ENCODE assay signal across 10 cellular contexts in the genomic region with DNA sequence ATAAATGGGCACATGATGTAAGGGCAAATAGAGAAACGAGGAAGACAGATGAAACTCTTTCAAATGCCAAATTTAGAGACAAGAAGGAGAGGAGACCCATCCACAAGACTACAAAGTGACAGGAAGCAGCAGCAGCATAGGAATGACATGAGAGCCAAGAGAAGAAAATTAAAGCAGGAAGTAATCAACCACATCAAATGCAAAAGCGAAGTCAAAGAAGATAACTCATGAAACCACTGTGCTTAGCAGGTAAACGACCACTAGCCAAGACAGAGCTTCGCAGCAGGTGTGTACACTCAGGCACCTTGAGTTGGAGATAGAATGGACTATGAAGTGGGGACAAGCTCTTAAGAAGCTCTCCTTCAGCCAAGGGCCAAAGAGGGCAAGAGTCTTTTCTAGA.
DNase-seq lines count a peak whose midpoint lies in the region; ATAC-seq and TF ChIP-seq lines count a peak whose summit lies in the region.
"Had no signal": no experiment of that assay in that cellular context is flagged by ENCODE, and none has a peak within 500 bp of the region (broad histone marks: within the 10 kb centered on the region; RNA-seq: fewer than 3 reads in every experiment).

No MANE protein-coding gene starts in this region.

- 76 to 83% methylated on average over 4 of the region's 4 CpGs for WGBS in gastroesophageal sphincter (ENCODE audit: low coverage in 1 of 2), 2 donors
- WGBS in heart left ventricle, 4 donors, result 70 to 81% (median 76%) methylated on average over 4 of the region's 4 CpGs

- no peaks in the 10 kb centered on the region for H3K9me2 ChIP-seq in SU-DHL-6 (replicated peaks; ENCODE audit: insufficient read depth, low read length)

- no peak for TF ChIP-seq EP300 in gastroesophageal sphincter (IDR thresholded peaks at IDR 0.05)

- peak; percentile 55 for ATAC-seq in GM21529 (IDR thresholded peaks at IDR 0.05; ENCODE audit: unreplicated experiment)
- no peak for ATAC-seq in gastroesophageal sphincter
- no peak for ATAC-seq in heart left ventricle
- ATAC-seq in GM19397 (IDR thresholded peaks at IDR 0.05; ENCODE audit: unreplicated experiment), result no peak

- H3K4me3 ChIP-seq in SU-DHL-6 (ENCODE audit: insufficient read depth, low read length, poor library complexity, severe bottlenecking) (no peak overlapping the region), gastroesophageal sphincter (no peak overlapping the region), heart left ventricle (no peak overlapping the region)
- H3K4me3 ChIP-seq in effector memory CD4-positive, alpha-beta T cell (ENCODE audit: insufficient read depth, low read depth, low read length, poor library complexity, severe bottlenecking), result peak overlapping the region; percentile 17
- H3K4me3 ChIP-seq: skin epidermis had no signal

- H3K4me1 ChIP-seq in effector memory CD4-positive, alpha-beta T cell (ENCODE audit: control insufficient read depth, insufficient read depth, low read length, poor library complexity, severe bottlenecking), result peaks cover 13% of the 10 kb centered on the region
- peaks cover 0 to 24% (median 10%) of the 10 kb centered on the region in 3 donors for H3K4me1 ChIP-seq in gastroesophageal sphincter
- H3K4me1 ChIP-seq in heart left ventricle, result peaks cover 0 to 50% (median 30%) of the 10 kb centered on the region in 12 donors

- H2AFZ ChIP-seq in SU-DHL-6 (ENCODE audit: low read depth, low read length, severe bottlenecking), result no peak overlapping the region

- H4K20me1 ChIP-seq in SU-DHL-6 (ENCODE audit: low read depth, low read length), result no peaks in the 10 kb centered on the region

- no peak overlapping the region for H3K9ac ChIP-seq in SU-DHL-6 (ENCODE audit: low read length)

- peak overlapping the region; percentile 1 for H3K4me2 ChIP-seq in SU-DHL-6 (ENCODE audit: low read depth, low read length, poor library complexity, severe bottlenecking)

- H3K27ac ChIP-seq in SU-DHL-6 (ENCODE audit: low read depth, low read length), result no peak overlapping the region
- H3K27ac ChIP-seq in effector memory CD4-positive, alpha-beta T cell (ENCODE audit: insufficient read depth, low read length, poor library complexity, severe bottlenecking), result peak overlapping the region; percentile 16
- H3K27ac ChIP-seq in gastroesophageal sphincter, result no peak overlapping the region
- H3K27ac ChIP-seq in heart left ventricle, result peak overlapping the region in 1 of 12 donors; percentile 8

- DNase-seq in GM13977 (ENCODE audit: low spot score) (peak; percentile 7), cerebellar nuclear complex (lab: John Stamatoyannopoulos, UW) (no peak), heart left ventricle (no peak)
- peak; percentile 9 to 39 (median 18) for DNase-seq in effector memory CD4-positive, alpha-beta T cell
- DNase-seq: NCI-H1417 had no signal

- no peaks in the 10 kb centered on the region for H3F3A ChIP-seq in SU-DHL-6 (ENCODE audit: insufficient read depth)

- H3K36me3 ChIP-seq in SU-DHL-6 (ENCODE audit: low read length) (no peaks in the 10 kb centered on the region), gastroesophageal sphincter (no peaks in the 10 kb centered on the region), heart left ventricle (no peaks in the 10 kb centered on the region)
- no peaks in the 10 kb centered on the region for H3K36me3 ChIP-seq in effector memory CD4-positive, alpha-beta T cell (ENCODE audit: control insufficient read depth, insufficient read depth, low read length)

- in situ Hi-C loops in GM13977 (cut with MboI; ENCODE audit: low pct_unique_long_range_greater_than_20kb, low sequenced_read_pairs, unreplicated experiment), result no loop called here

- no peak for TF ChIP-seq POLR2A in gastroesophageal sphincter (IDR thresholded peaks at IDR 0.05)
- no peak for TF ChIP-seq POLR2A in heart left ventricle (IDR thresholded peaks at IDR 0.05)

- TF ChIP-seq CTCF in GM13977 (IDR thresholded peaks at IDR 0.05; ENCODE audit: extremely low read depth, insufficient read depth, missing control alignments), result no peak
- no peak for TF ChIP-seq CTCF in SU-DHL-6 (IDR thresholded peaks at IDR 0.05; ENCODE audit: insufficient read depth, low read length, poor library complexity, severe bottlenecking)
- TF ChIP-seq CTCF in gastroesophageal sphincter (IDR thresholded peaks at IDR 0.05), result no peak
- TF ChIP-seq CTCF in heart left ventricle (IDR thresholded peaks at IDR 0.05), result no peak

- no peaks in the 10 kb centered on the region for H3K9me3 ChIP-seq in SU-DHL-6 (ENCODE audit: insufficient read depth, low read length)
- H3K9me3 ChIP-seq in effector memory CD4-positive, alpha-beta T cell (ENCODE audit: control insufficient read depth, low read length), result no peaks in the 10 kb centered on the region
- H3K9me3 ChIP-seq in gastroesophageal sphincter, result no peaks in the 10 kb centered on the region
- no peaks in the 10 kb centered on the region for H3K9me3 ChIP-seq in heart left ventricle

- H3K79me2 ChIP-seq in SU-DHL-6 (ENCODE audit: insufficient read depth, low read length), result no peaks in the 10 kb centered on the region

- intact Hi-C loops in heart left ventricle (cut with DNase I), result no loop called here

- H3K27me3 ChIP-seq in SU-DHL-6 (ENCODE audit: low read length) (no peaks in the 10 kb centered on the region), gastroesophageal sphincter (no peaks in the 10 kb centered on the region), heart left ventricle (no peaks in the 10 kb centered on the region)
- H3K27me3 ChIP-seq in effector memory CD4-positive, alpha-beta T cell (replicated peaks; ENCODE audit: control insufficient read depth, insufficient read depth, low read length, poor library complexity, severe bottlenecking), result no peaks in the 10 kb centered on the region

Comparison
In these comparisons a context has a peak if more than half of its experiments do, and no peak if none do; other contexts are left out.
1. DNase-seq: peak in GM13977 (single experiment) and effector memory CD4-positive, alpha-beta T cell (3 of 3); none in cerebellar nuclear complex (0 of 2) and heart left ventricle (0 of 5).